28 cellular contexts compared by ENCODE assay signal in the genomic region with DNA sequence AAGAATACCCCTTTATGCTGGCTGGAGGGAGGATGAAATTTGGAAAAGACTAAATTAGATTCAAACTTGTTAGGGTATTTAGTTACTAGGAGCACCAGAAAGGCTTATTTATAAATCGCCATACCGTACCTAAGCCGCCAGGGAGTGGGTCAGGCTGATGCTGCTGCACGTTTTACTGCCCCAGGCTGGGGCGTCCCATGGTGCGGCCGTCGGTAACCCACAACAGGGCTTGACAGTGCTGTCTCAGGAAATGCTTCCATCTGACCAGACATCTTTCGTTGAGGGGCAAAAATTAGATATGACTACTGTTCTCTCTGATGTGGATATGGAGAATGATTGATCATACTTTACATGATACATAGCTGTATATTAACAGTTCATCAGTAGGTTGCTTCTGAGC.
"Had no signal": no experiment of that assay in that cellular context is flagged by ENCODE, and none has a peak within 500 bp of the region (broad histone marks: within the 10 kb centered on the region; RNA-seq: fewer than 3 reads in every experiment).

No MANE protein-coding gene starts in this region.

- H3K9me3 ChIP-seq: neutrophil, pancreas, prostate gland, right lobe of liver, sigmoid colon, spleen, suprapubic skin, testis, tibial artery, transverse colon, upper lobe of right lung, uterus had no signal

- H3K27ac ChIP-seq: neutrophil, pancreas, prostate gland, right lobe of liver, sigmoid colon, spleen, suprapubic skin, testis, tibial artery, transverse colon, upper lobe of right lung, uterus had no signal

- H3K4me1 ChIP-seq: prostate gland, uterus had no signal

- H3K27me3 ChIP-seq: neutrophil, pancreas, right lobe of liver, sigmoid colon, spleen, suprapubic skin, testis, tibial artery, transverse colon, upper lobe of right lung, uterus had no signal

- H3K36me3 ChIP-seq: prostate gland, uterus had no signal

- ATAC-seq: naive thymus-derived CD8-positive, alpha-beta T cell; natural killer cell treated with Interleukin-12 subunit alpha and Interleukin-12 subunit beta and Interleukin-15 and Interleukin-18, amount 100 ng/mL, for 72 hours; pancreas; right cardiac atrium; right lobe of liver; stimulated activated memory B cell treated with anti-CD40 and anti-IgM and Interleukin-4, amounts not matched to agents 10 μg/mL and 1 μg/mL and 100 μg/mL, for 72 hours; stimulated activated naive CD8-positive, alpha-beta T cell treated with anti-CD3 and anti-CD28 coated beads, Interleukin-15, amount 100 ng/mL, for 72 hours; stimulated activated naive CD8-positive, alpha-beta T cell treated with anti-CD3 and anti-CD28 coated beads, Interleukin-15, Interleukin-2, amounts not matched to agents 100 U/mL and 50 U/mL, for 24 hours; upper lobe of right lung had no signal

- H3K4me3 ChIP-seq: pancreas, prostate gland, right lobe of liver, sigmoid colon, spleen, suprapubic skin, testis, tibial artery, transverse colon, upper lobe of right lung, uterus had no signal

- DNase-seq: naive thymus-derived CD8-positive, alpha-beta T cell; nephron progenitor cell; nucleus accumbens; pancreas; right lobe of liver; sigmoid colon; small intestine; spleen; stimulated activated CD4-positive, alpha-beta T cell treated with anti-CD3 and anti-CD28 coated beads, Interleukin-12 subunit alpha, Interleukin-12 subunit beta, amount 100 ng/mL, for 4 hours; stimulated activated CD4-positive, alpha-beta T cell treated with anti-CD3 and anti-CD28 coated beads, Interleukin-1b, Interleukin-23, amount 100 ng/mL, for 48 hours; stimulated activated CD4-positive, alpha-beta T cell treated with anti-CD3 and anti-CD28 coated beads, Interleukin-4, amount 100 ng/mL, for 1 hour; stimulated activated CD4-positive, alpha-beta T cell treated with anti-CD3 and anti-CD28 coated beads, Interleukin-4, amount 100 ng/mL, for 4 hours; stimulated activated CD8-positive, alpha-beta memory T cell treated with anti-CD3 and anti-CD28 coated beads, Interleukin-4, amount 100 ng/mL, for 48 hours; stimulated activated naive CD4-positive, alpha-beta T cell; stimulated activated naive CD8-positive, alpha-beta T cell treated with anti-CD3 and anti-CD28 coated beads, Interleukin-15, amount 100 ng/mL, for 72 hours; stimulated activated naive CD8-positive, alpha-beta T cell treated with anti-CD3 and anti-CD28 coated beads, Interleukin-15, Interleukin-2, amounts not matched to agents 100 U/mL and 50 U/mL, for 24 hours; substantia nigra; testis; tibial artery; transverse colon; upper lobe of right lung; uterus had no signal
